ENCODE assay signal across 11 cellular contexts in genomic region chr1:178345238-178345637, GRCh38.
DNase-seq lines count a peak whose midpoint lies in the region; ATAC-seq and TF ChIP-seq lines count a peak whose summit lies in the region.
"Had no signal": no experiment of that assay in that cellular context is flagged by ENCODE, and none has a peak within 500 bp of the region (broad histone marks: within the 10 kb centered on the region; RNA-seq: fewer than 3 reads in every experiment).

No MANE protein-coding gene starts in this region.

- no peaks in the 10 kb centered on the region for H3K27me3 Mint-ChIP-seq in nephron (ENCODE audit: low read depth)

- no peak overlapping the region for H3K4me3 Mint-ChIP-seq in nephron

- H3K27ac Mint-ChIP-seq in nephron = peak overlapping the region in 2 of 3 experiments; percentile 22 to 73

- no peaks in the 10 kb centered on the region for H3K27me3 ChIP-seq in foreskin keratinocyte

- H3K9me3 Mint-ChIP-seq in nephron = no peaks in the 10 kb centered on the region

- peaks cover 47% of the 10 kb centered on the region for H3K4me1 Mint-ChIP-seq in nephron

- DNase-seq in Right ventricle myocardium superior (no peak), left cardiac atrium (no peak), foreskin keratinocyte (no peak), amniotic stem cell (lab: John Stamatoyannopoulos, UW) (no peak), anterior cingulate cortex (lab: John Stamatoyannopoulos, UW) (no peak), NCI-H526 (lab: John Stamatoyannopoulos, UW) (no peak), DMS 273 treated with DMSO at 0.1 percent for 48 hours (lab: John Stamatoyannopoulos, UW) (no peak)
- DNase-seq: activated naive CD4-positive, alpha-beta T cell; NCI-H146 had no signal

- peaks cover 32% of the 10 kb centered on the region for H3K4me1 ChIP-seq in foreskin keratinocyte

- peak overlapping the region; percentile 9 for H3K27ac ChIP-seq in foreskin keratinocyte
- H3K27ac ChIP-seq: RWPE1 had no signal

- TF ChIP-seq CTCF in foreskin keratinocyte (conservative IDR thresholded peaks at IDR 0.05) = no peak
- TF ChIP-seq CTCF in nephron (IDR thresholded peaks at IDR 0.05; ENCODE audit: unreplicated experiment in 3 of 3) = no peak

- intact Hi-C loops in Right ventricle myocardium superior (cut with DNase I) (no loop called here), left cardiac atrium (cut with DNase I) (no loop called here)

- no peaks in the 10 kb centered on the region for H3K36me3 Mint-ChIP-seq in nephron (ENCODE audit: low read depth)

- ATAC-seq in Right ventricle myocardium superior (ENCODE audit: poor library complexity) (peak; percentile 26), left cardiac atrium (no peak), foreskin keratinocyte (no peak)
